In the genomic region with DNA sequence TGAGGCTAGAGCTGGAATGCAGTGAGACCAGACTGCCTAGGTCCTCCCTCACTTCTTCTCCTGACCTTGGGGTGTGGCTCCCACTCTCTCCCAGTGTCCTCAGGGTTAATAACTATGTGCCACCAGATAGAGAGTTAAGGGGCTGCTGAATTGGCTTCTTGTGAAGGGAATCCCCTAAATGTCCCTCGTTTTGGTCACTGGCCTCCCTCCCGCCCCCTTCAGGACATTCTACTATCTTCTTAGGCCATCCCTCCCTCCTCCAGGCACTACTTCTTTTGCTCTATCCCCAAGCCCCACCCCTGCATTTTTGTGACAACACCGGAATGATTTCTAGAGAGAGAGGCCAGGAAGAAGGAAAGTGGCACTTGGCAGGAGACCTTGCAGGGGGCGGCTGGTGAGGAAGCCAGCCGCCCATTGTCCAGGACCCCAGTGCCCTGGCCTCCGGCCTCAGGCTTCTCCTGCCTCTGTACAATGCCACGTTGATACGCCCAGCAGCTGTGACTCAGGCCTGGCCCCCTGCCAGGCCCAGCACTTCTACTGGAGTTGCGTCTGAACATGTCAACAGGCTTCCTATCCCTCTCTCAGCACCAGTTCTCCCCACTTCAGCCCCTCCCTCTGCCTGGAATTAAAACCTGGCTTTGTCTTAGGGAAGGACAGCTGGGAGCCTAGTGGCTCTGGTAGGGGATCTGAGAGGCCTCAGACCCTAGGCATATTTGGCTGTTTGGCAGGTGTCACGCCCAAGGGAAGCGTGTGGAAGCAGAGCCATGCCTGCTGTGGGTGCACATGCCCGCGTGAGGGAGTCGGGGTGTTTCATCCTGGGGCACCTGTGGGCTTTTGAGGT, we compare ENCODE assay signal across 1 cellular context.
TF ChIP-seq lines count a peak whose summit lies in the region.

No MANE protein-coding gene starts in this region.

TF ChIP-seq in K562, 482 proteins besides CTCF, POLR2A, EP300 and RAD21 (continued from another document and continues in another):
- TF ChIP-seq LARP7 (IDR thresholded peaks at IDR 0.05) (no peak), ZNF282 (CRISPR knock-in tag; IDR thresholded peaks at IDR 0.05) (no peak), ZKSCAN1 (IDR thresholded peaks at IDR 0.05; ENCODE audit: low read depth, low read length) (no peak), ZNF444 (CRISPR knock-in tag; IDR thresholded peaks at IDR 0.05) (no peak), NFYB (IDR thresholded peaks at IDR 0.05; ENCODE audit: extremely low read depth, insufficient read length) (no peak), RBBP5 (IDR thresholded peaks at IDR 0.05; ENCODE audit: borderline replicate concordance, insufficient read depth, low read length, poor library complexity, severe bottlenecking) (peak; percentile 26), NCOA6 (IDR thresholded peaks at IDR 0.05) (no peak), HOXB6 (CRISPR knock-in tag; IDR thresholded peaks at IDR 0.05; ENCODE audit: borderline replicate concordance) (no peak), CCNT2 (IDR thresholded peaks at IDR 0.05; ENCODE audit: borderline replicate concordance, extremely low read depth, insufficient read length, low read depth, low read length) (no peak), ZNF212 (CRISPR knock-in tag; IDR thresholded peaks at IDR 0.05) (no peak), FOSL1 (tag; conservative IDR thresholded peaks at IDR 0.05) (peak; percentile 84), ZBTB17 (CRISPR knock-in tag; IDR thresholded peaks at IDR 0.05) (no peak), CCAR2 (IDR thresholded peaks at IDR 0.05; ENCODE audit: low read depth, low read length) (no peak), HCFC1 (IDR thresholded peaks at IDR 0.05; ENCODE audit: low read depth, low read length) (no peak), NFIC (IDR thresholded peaks at IDR 0.05) (peak; percentile 100), GTF2A2 (tag; IDR thresholded peaks at IDR 0.05) (no peak), ZNF274 (IDR thresholded peaks at IDR 0.05; ENCODE audit: borderline replicate concordance, low read depth, low read length) (no peak), CHD1 (IDR thresholded peaks at IDR 0.05; ENCODE audit: low read length) (no peak), ZFX (CRISPR knock-in tag; IDR thresholded peaks at IDR 0.05) (peak; percentile 65), ZNF140 (CRISPR knock-in tag; IDR thresholded peaks at IDR 0.05) (no peak), BRF1 (IDR thresholded peaks at IDR 0.05; ENCODE audit: borderline replicate concordance, extremely low read depth, insufficient read length) (no peak), DACH1 (IDR thresholded peaks at IDR 0.05; ENCODE audit: partially characterized antibody) (peak; percentile 42), HDAC6 (IDR thresholded peaks at IDR 0.05; ENCODE audit: low read depth, low read length) (no peak), KLF10 (CRISPR knock-in tag; IDR thresholded peaks at IDR 0.05) (no peak), ZNF384 (IDR thresholded peaks at IDR 0.05; ENCODE audit: low read depth, low read length) (no peak), FOXA3 (CRISPR knock-in tag; conservative IDR thresholded peaks at IDR 0.05 in 1 of 2, IDR thresholded peaks at IDR 0.05 in 1 of 2) (peak in 1 of 2 experiments; percentile 88; a peak in 2 of 4 replicates), ZEB2 (IDR thresholded peaks at IDR 0.05) (0 out of 2 replicates have a peak, but pooled peaks have one; percentile 16), ZNF232 (CRISPR knock-in tag; IDR thresholded peaks at IDR 0.05) (no peak), MBD2 (IDR thresholded peaks at IDR 0.05; ENCODE audit: borderline replicate concordance, low read depth) (no peak), NCOR1 (IDR thresholded peaks at IDR 0.05) (peak; percentile 53), RBM15 (IDR thresholded peaks at IDR 0.05; ENCODE audit: insufficient read depth, low read length) (no peak), ZNF644 (tag; IDR thresholded peaks at IDR 0.05; ENCODE audit: low read depth) (no peak), SMARCC2 (IDR thresholded peaks at IDR 0.05; ENCODE audit: low read depth) (peak; percentile 74), TCF7 (IDR thresholded peaks at IDR 0.05; ENCODE audit: borderline replicate concordance) (no peak), ZNF23 (CRISPR knock-in tag; IDR thresholded peaks at IDR 0.05) (no peak), FOXJ2 (tag; IDR thresholded peaks at IDR 0.05) (no peak), PHB2 (IDR thresholded peaks at IDR 0.05; ENCODE audit: low read depth) (no peak)
- TF ChIP-seq, protein P1, sequence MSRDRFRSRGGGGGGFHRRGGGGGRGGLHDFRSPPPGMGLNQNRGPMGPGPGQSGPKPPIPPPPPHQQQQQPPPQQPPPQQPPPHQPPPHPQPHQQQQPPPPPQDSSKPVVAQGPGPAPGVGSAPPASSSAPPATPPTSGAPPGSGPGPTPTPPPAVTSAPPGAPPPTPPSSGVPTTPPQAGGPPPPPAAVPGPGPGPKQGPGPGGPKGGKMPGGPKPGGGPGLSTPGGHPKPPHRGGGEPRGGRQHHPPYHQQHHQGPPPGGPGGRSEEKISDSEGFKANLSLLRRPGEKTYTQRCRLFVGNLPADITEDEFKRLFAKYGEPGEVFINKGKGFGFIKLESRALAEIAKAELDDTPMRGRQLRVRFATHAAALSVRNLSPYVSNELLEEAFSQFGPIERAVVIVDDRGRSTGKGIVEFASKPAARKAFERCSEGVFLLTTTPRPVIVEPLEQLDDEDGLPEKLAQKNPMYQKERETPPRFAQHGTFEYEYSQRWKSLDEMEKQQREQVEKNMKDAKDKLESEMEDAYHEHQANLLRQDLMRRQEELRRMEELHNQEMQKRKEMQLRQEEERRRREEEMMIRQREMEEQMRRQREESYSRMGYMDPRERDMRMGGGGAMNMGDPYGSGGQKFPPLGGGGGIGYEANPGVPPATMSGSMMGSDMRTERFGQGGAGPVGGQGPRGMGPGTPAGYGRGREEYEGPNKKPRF (IDR thresholded peaks at IDR 0.05; ENCODE audit: low read depth, low read length), result no peak
- TF ChIP-seq, protein P2, sequence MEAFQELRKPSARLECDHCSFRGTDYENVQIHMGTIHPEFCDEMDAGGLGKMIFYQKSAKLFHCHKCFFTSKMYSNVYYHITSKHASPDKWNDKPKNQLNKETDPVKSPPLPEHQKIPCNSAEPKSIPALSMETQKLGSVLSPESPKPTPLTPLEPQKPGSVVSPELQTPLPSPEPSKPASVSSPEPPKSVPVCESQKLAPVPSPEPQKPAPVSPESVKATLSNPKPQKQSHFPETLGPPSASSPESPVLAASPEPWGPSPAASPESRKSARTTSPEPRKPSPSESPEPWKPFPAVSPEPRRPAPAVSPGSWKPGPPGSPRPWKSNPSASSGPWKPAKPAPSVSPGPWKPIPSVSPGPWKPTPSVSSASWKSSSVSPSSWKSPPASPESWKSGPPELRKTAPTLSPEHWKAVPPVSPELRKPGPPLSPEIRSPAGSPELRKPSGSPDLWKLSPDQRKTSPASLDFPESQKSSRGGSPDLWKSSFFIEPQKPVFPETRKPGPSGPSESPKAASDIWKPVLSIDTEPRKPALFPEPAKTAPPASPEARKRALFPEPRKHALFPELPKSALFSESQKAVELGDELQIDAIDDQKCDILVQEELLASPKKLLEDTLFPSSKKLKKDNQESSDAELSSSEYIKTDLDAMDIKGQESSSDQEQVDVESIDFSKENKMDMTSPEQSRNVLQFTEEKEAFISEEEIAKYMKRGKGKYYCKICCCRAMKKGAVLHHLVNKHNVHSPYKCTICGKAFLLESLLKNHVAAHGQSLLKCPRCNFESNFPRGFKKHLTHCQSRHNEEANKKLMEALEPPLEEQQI (IDR thresholded peaks at IDR 0.05), result no peak
- TF ChIP-seq, protein P3, sequence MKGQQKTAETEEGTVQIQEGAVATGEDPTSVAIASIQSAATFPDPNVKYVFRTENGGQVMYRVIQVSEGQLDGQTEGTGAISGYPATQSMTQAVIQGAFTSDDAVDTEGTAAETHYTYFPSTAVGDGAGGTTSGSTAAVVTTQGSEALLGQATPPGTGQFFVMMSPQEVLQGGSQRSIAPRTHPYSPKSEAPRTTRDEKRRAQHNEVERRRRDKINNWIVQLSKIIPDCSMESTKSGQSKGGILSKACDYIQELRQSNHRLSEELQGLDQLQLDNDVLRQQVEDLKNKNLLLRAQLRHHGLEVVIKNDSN (CRISPR knock-in tag; IDR thresholded peaks at IDR 0.05), result no peak
- TF ChIP-seq, protein P4, sequence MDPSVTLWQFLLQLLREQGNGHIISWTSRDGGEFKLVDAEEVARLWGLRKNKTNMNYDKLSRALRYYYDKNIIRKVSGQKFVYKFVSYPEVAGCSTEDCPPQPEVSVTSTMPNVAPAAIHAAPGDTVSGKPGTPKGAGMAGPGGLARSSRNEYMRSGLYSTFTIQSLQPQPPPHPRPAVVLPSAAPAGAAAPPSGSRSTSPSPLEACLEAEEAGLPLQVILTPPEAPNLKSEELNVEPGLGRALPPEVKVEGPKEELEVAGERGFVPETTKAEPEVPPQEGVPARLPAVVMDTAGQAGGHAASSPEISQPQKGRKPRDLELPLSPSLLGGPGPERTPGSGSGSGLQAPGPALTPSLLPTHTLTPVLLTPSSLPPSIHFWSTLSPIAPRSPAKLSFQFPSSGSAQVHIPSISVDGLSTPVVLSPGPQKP (CRISPR knock-in tag; IDR thresholded peaks at IDR 0.05), result no peak
- TF ChIP-seq, protein P5, sequence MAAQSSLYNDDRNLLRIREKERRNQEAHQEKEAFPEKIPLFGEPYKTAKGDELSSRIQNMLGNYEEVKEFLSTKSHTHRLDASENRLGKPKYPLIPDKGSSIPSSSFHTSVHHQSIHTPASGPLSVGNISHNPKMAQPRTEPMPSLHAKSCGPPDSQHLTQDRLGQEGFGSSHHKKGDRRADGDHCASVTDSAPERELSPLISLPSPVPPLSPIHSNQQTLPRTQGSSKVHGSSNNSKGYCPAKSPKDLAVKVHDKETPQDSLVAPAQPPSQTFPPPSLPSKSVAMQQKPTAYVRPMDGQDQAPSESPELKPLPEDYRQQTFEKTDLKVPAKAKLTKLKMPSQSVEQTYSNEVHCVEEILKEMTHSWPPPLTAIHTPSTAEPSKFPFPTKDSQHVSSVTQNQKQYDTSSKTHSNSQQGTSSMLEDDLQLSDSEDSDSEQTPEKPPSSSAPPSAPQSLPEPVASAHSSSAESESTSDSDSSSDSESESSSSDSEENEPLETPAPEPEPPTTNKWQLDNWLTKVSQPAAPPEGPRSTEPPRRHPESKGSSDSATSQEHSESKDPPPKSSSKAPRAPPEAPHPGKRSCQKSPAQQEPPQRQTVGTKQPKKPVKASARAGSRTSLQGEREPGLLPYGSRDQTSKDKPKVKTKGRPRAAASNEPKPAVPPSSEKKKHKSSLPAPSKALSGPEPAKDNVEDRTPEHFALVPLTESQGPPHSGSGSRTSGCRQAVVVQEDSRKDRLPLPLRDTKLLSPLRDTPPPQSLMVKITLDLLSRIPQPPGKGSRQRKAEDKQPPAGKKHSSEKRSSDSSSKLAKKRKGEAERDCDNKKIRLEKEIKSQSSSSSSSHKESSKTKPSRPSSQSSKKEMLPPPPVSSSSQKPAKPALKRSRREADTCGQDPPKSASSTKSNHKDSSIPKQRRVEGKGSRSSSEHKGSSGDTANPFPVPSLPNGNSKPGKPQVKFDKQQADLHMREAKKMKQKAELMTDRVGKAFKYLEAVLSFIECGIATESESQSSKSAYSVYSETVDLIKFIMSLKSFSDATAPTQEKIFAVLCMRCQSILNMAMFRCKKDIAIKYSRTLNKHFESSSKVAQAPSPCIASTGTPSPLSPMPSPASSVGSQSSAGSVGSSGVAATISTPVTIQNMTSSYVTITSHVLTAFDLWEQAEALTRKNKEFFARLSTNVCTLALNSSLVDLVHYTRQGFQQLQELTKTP (IDR thresholded peaks at IDR 0.05; ENCODE audit: low read depth in 1 of 2, partially characterized antibody in 2 of 2), result peak; percentile 9 to 21
- TF ChIP-seq, protein P6, sequence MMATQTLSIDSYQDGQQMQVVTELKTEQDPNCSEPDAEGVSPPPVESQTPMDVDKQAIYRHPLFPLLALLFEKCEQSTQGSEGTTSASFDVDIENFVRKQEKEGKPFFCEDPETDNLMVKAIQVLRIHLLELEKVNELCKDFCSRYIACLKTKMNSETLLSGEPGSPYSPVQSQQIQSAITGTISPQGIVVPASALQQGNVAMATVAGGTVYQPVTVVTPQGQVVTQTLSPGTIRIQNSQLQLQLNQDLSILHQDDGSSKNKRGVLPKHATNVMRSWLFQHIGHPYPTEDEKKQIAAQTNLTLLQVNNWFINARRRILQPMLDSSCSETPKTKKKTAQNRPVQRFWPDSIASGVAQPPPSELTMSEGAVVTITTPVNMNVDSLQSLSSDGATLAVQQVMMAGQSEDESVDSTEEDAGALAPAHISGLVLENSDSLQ (IDR thresholded peaks at IDR 0.05), result peak; percentile 37; the same call in 1 of the 2 replicates
- TF ChIP-seq, protein P7, sequence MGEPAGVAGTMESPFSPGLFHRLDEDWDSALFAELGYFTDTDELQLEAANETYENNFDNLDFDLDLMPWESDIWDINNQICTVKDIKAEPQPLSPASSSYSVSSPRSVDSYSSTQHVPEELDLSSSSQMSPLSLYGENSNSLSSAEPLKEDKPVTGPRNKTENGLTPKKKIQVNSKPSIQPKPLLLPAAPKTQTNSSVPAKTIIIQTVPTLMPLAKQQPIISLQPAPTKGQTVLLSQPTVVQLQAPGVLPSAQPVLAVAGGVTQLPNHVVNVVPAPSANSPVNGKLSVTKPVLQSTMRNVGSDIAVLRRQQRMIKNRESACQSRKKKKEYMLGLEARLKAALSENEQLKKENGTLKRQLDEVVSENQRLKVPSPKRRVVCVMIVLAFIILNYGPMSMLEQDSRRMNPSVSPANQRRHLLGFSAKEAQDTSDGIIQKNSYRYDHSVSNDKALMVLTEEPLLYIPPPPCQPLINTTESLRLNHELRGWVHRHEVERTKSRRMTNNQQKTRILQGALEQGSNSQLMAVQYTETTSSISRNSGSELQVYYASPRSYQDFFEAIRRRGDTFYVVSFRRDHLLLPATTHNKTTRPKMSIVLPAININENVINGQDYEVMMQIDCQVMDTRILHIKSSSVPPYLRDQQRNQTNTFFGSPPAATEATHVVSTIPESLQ (CRISPR knock-in tag; IDR thresholded peaks at IDR 0.05), result no peak; the same call in 1 of the 2 replicates
- TF ChIP-seq, protein P8, sequence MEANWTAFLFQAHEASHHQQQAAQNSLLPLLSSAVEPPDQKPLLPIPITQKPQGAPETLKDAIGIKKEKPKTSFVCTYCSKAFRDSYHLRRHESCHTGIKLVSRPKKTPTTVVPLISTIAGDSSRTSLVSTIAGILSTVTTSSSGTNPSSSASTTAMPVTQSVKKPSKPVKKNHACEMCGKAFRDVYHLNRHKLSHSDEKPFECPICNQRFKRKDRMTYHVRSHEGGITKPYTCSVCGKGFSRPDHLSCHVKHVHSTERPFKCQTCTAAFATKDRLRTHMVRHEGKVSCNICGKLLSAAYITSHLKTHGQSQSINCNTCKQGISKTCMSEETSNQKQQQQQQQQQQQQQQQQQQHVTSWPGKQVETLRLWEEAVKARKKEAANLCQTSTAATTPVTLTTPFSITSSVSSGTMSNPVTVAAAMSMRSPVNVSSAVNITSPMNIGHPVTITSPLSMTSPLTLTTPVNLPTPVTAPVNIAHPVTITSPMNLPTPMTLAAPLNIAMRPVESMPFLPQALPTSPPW (CRISPR knock-in tag; IDR thresholded peaks at IDR 0.05), result peak; percentile 65
- TF ChIP-seq, protein P9, sequence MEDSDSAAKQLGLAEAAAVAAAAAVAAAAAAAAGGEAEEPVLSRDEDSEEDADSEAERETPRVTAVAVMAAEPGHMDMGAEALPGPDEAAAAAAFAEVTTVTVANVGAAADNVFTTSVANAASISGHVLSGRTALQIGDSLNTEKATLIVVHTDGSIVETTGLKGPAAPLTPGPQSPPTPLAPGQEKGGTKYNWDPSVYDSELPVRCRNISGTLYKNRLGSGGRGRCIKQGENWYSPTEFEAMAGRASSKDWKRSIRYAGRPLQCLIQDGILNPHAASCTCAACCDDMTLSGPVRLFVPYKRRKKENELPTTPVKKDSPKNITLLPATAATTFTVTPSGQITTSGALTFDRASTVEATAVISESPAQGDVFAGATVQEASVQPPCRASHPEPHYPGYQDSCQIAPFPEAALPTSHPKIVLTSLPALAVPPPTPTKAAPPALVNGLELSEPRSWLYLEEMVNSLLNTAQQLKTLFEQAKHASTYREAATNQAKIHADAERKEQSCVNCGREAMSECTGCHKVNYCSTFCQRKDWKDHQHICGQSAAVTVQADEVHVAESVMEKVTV (CRISPR knock-in tag; IDR thresholded peaks at IDR 0.05), result no peak
